Comparison of ENCODE assay signal across 18 cellular contexts in the genomic region with DNA sequence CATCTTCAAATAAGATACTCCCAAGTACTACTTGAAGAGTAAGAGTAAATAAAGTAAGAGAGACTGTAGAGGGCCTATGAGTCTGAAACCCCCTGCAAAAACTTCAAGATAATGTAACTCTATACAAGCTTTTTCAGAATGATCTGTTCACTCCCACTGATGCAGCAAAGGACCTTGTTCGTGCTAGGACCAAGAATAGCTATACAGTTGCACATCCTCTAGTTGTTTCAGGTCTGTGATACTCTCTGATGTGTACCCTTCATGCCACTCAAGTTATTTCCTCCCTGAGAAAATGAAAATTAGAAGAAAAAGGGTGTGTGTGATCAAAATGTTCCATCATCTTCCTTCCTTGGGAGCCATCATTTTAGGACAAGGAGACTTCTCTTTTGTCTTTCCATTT.
DNase-seq lines count a peak whose midpoint lies in the region; ATAC-seq and TF ChIP-seq lines count a peak whose summit lies in the region.
"Had no signal": no experiment of that assay in that cellular context is flagged by ENCODE, and none has a peak within 500 bp of the region (broad histone marks: within the 10 kb centered on the region; RNA-seq: fewer than 3 reads in every experiment).

No MANE protein-coding gene starts in this region.

- no peaks in the 10 kb centered on the region for H3K4me1 Mint-ChIP-seq in chondrocyte (ENCODE audit: low read depth)
- H3K4me1 Mint-ChIP-seq: naive B cell had no signal

- no peaks in the 10 kb centered on the region for H3K9me3 Mint-ChIP-seq in chondrocyte (ENCODE audit: low read depth)
- H3K9me3 Mint-ChIP-seq: activated T-cell treated with anti-CD3 and anti-CD28 coated beads, Interleukin-2, amount 50 U/mL, for 24 hours; naive B cell had no signal

- TF ChIP-seq POLR2A in breast epithelium (IDR thresholded peaks at IDR 0.05), result no peak

- H3K27ac ChIP-seq in breast epithelium, result no peak overlapping the region
- H3K27ac ChIP-seq: adrenal gland, heart right ventricle had no signal

- H3K27me3 ChIP-seq in breast epithelium, result no peaks in the 10 kb centered on the region
- H3K27me3 ChIP-seq: adrenal gland, heart right ventricle had no signal

- DNase-seq in NCI-H748 (lab: John Stamatoyannopoulos, UW; ENCODE audit: unreplicated experiment) (no peak), chondrocyte (ENCODE audit: low spot score) (no peak), breast epithelium (ENCODE audit: low spot score in 2 of 2) (no peak)
- DNase-seq: activated CD4-positive, CD25-positive, alpha-beta regulatory T cell treated with anti-CD3 and anti-CD28 coated beads, Interleukin-2, amount 50 U/mL, for 72 hours; activated T-cell treated with anti-CD3 and anti-CD28 coated beads, Interleukin-2, amount 50 U/mL, for 24 hours; adrenal gland; erythroblast; H9; heart right ventricle; naive B cell; NCI-H446; SW 1271 had no signal

- no peak overlapping the region for H3K4me3 Mint-ChIP-seq in chondrocyte (ENCODE audit: unreplicated experiment)
- H3K4me3 Mint-ChIP-seq: activated T-cell treated with anti-CD3 and anti-CD28 coated beads, Interleukin-2, amount 50 U/mL, for 24 hours; H9; naive B cell had no signal

- H3K27ac Mint-ChIP-seq in chondrocyte (ENCODE audit: unreplicated experiment), result no peak overlapping the region
- H3K27ac Mint-ChIP-seq: activated T-cell treated with anti-CD3 and anti-CD28 coated beads, Interleukin-2, amount 50 U/mL, for 24 hours; naive B cell had no signal

- H3K9me3 ChIP-seq in breast epithelium, result no peaks in the 10 kb centered on the region
- H3K9me3 ChIP-seq: adrenal gland, heart right ventricle had no signal

- no peaks in the 10 kb centered on the region for H3K36me3 ChIP-seq in breast epithelium
- H3K36me3 ChIP-seq: adrenal gland, heart right ventricle had no signal

- intact Hi-C loops in breast epithelium (cut with DNase I; ENCODE audit: low total_unique reads), result no loop called here

- peak; percentile 88 for ATAC-seq in GM18511 (IDR thresholded peaks at IDR 0.05; ENCODE audit: unreplicated experiment)
- peak; percentile 95 for ATAC-seq in GM21360 (IDR thresholded peaks at IDR 0.05; ENCODE audit: unreplicated experiment)
- peak; percentile 92 for ATAC-seq in HG02885 (IDR thresholded peaks at IDR 0.05; ENCODE audit: poor library complexity, unreplicated experiment)
- ATAC-seq in HG03520 (IDR thresholded peaks at IDR 0.05; ENCODE audit: unreplicated experiment), result peak; percentile 62
- no peak for ATAC-seq in HG02763 (IDR thresholded peaks at IDR 0.05; ENCODE audit: unreplicated experiment)
- ATAC-seq: heart right ventricle, left lobe of liver had no signal

- H3K4me1 ChIP-seq in breast epithelium, result no peaks in the 10 kb centered on the region
- H3K4me1 ChIP-seq: adrenal gland, heart right ventricle had no signal

- H3K4me3 ChIP-seq in breast epithelium, result no peak overlapping the region
- H3K4me3 ChIP-seq: adrenal gland, heart right ventricle had no signal

- H3K27me3 Mint-ChIP-seq in chondrocyte (ENCODE audit: low read depth), result peaks cover 27% of the 10 kb centered on the region
- H3K27me3 Mint-ChIP-seq: activated T-cell treated with anti-CD3 and anti-CD28 coated beads, Interleukin-2, amount 50 U/mL, for 24 hours had no signal

- no peaks in the 10 kb centered on the region for H3K36me3 Mint-ChIP-seq in chondrocyte (ENCODE audit: low read depth)
- H3K36me3 Mint-ChIP-seq: naive B cell had no signal

- TF ChIP-seq CTCF in chondrocyte (IDR thresholded peaks at IDR 0.05) (no peak), breast epithelium (IDR thresholded peaks at IDR 0.05) (no peak)
